17 cellular contexts compared by ENCODE assay signal in the genomic region with DNA sequence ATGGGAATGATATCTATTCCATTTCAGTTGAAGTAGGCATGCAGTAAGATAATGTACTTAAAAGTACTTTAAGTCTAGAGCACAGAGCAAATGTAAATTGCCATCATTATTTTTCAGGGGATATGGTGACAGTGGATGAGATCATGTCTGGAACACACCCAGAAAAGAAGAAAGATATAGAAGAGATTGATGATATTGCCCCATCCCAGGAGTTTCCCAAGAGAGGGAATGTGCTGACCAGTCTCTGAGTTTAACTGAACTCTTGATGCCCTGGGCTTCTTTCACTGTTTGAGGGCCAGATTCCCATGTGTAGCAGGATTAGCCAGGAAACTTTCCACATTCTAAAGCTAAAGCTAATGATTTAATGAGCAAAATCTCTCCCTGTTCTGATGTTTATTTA.
DNase-seq lines count a peak whose midpoint lies in the region; ATAC-seq and TF ChIP-seq lines count a peak whose summit lies in the region.
"Had no signal": no experiment of that assay in that cellular context is flagged by ENCODE, and none has a peak within 500 bp of the region (broad histone marks: within the 10 kb centered on the region; RNA-seq: fewer than 3 reads in every experiment).

No MANE protein-coding gene starts in this region.

- no peak for ATAC-seq in HG03135 (IDR thresholded peaks at IDR 0.05; ENCODE audit: unreplicated experiment)

- no peaks in the 10 kb centered on the region for H3K27me3 ChIP-seq in AG04450 (ENCODE audit: control insufficient read depth, insufficient read depth, low read length)
- no peaks in the 10 kb centered on the region for H3K27me3 ChIP-seq in effector memory CD4-positive, alpha-beta T cell (replicated peaks; ENCODE audit: control insufficient read depth, insufficient read depth, low read length, poor library complexity, severe bottlenecking)
- H3K27me3 ChIP-seq: SJCRH30 had no signal

- no peak overlapping the region for H3K4me3 ChIP-seq in AG04450 (ENCODE audit: low read depth, low read length)
- H3K4me3 ChIP-seq in effector memory CD4-positive, alpha-beta T cell (ENCODE audit: insufficient read depth, low read depth, low read length, poor library complexity, severe bottlenecking): no peak overlapping the region
- H3K4me3 ChIP-seq: mucosa of descending colon, SJCRH30 had no signal

- H3K36me3 ChIP-seq in effector memory CD4-positive, alpha-beta T cell (ENCODE audit: control insufficient read depth, insufficient read depth, low read length): no peaks in the 10 kb centered on the region
- H3K36me3 ChIP-seq: SJCRH30 had no signal

- no peak for TF ChIP-seq CTCF in AG04450 (IDR thresholded peaks at IDR 0.05; ENCODE audit: low read depth, low read length)

- no peaks in the 10 kb centered on the region for H3K9me3 ChIP-seq in AG04450 (ENCODE audit: control insufficient read depth, insufficient read depth, low read length)
- no peaks in the 10 kb centered on the region for H3K9me3 ChIP-seq in effector memory CD4-positive, alpha-beta T cell (ENCODE audit: control insufficient read depth, low read length)
- H3K9me3 ChIP-seq: mucosa of descending colon, SJCRH30 had no signal

- CTCF ChIA-PET in AG04450 (lab: Charles Lee): interaction anchor here (1.0 to 5.0 kb wide), 2 partner anchors 12 to 13 kb away, joined by 3 to 24 read pairs; no protein-coding TSS in a partner anchor

- POLR2A ChIA-PET in AG04450 (lab: Yijun Ruan, JAX): no interaction called here

- peak; percentile 16 for DNase-seq in AG04450 (ENCODE audit: low read depth, low spot score)
- peak; percentile 72 for DNase-seq in HS-5 (ENCODE audit: low read depth)
- peak; percentile 60 for DNase-seq in astrocyte of the hippocampus (ENCODE audit: low read depth, low spot score)
- DNase-seq in kidney glomerular epithelial cell (lab: John Stamatoyannopoulos, UW): peak; percentile 33
- DNase-seq in effector memory CD4-positive, alpha-beta T cell: no peak
- DNase-seq in HUDEP-2 (lab: John Stamatoyannopoulos, UW; ENCODE audit: unreplicated experiment in 76 of 76): no peak
- DNase-seq in activated CD4-positive, alpha-beta T cell treated with anti-CD3 and anti-CD28 coated beads for 1 hour: no peak
- DNase-seq: activated CD8-positive, alpha-beta memory T cell treated with anti-CD3 and anti-CD28 coated beads, Interleukin-2, amount 50 U/mL, for 4 hours; C1 segment of cervical spinal cord; GDM1; H7; mucosa of descending colon; NCI-H1436; NCI-H774; retina had no signal

- no peak overlapping the region for H3K27ac ChIP-seq in AG04450 (ENCODE audit: low read depth, low read length)
- H3K27ac ChIP-seq in effector memory CD4-positive, alpha-beta T cell (ENCODE audit: insufficient read depth, low read length, poor library complexity, severe bottlenecking): no peak overlapping the region
- H3K27ac ChIP-seq: SJCRH30 had no signal

- H3K4me1 ChIP-seq in effector memory CD4-positive, alpha-beta T cell (ENCODE audit: control insufficient read depth, insufficient read depth, low read length, poor library complexity, severe bottlenecking): no peaks in the 10 kb centered on the region

Comparison
In these comparisons a context has a peak if more than half of its experiments do, and no peak if none do; other contexts are left out.
1. DNase-seq: peak in AG04450 (single experiment), HS-5 (single experiment), astrocyte of the hippocampus (single experiment) and kidney glomerular epithelial cell (single experiment); none in effector memory CD4-positive, alpha-beta T cell (0 of 3), HUDEP-2 (0 of 76) and activated CD4-positive, alpha-beta T cell treated with anti-CD3 and anti-CD28 coated beads for 1 hour (single experiment).